Comparison of ENCODE assay signal across 1 cellular context in the genomic region with DNA sequence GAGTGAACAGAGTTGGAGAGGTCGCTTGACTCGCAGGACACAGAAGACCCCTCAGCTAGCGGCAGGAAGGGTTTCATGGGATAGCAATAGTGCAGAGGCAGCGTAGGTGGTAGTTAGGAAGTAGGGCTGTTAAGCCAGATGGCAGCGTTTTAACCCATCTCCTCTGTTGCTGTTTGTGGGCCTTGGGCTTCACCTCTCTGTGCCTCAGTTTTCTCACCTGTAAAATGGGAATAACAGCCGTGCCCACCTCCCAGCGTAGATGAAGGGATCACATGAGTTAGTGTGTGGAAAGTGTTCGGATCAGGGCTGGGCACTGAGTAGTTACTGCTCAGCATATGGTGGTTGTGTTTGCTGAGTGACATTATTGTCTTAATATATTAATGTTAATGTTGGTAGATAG.
TF ChIP-seq lines count a peak whose summit lies in the region.

No MANE protein-coding gene starts in this region.

TF ChIP-seq in endothelial cell of umbilical vein, 7 proteins besides CTCF, POLR2A, EP300 and RAD21 (continued from another document):
- no peak for TF ChIP-seq EZH2 (IDR thresholded peaks at IDR 0.05; ENCODE audit: borderline replicate concordance, low read depth, low read length, severe bottlenecking)
- no peak for TF ChIP-seq GATA2 (IDR thresholded peaks at IDR 0.05; ENCODE audit: insufficient read depth, insufficient read length, low read depth, low read length)
- TF ChIP-seq FOS (IDR thresholded peaks at IDR 0.05; ENCODE audit: borderline replicate concordance, insufficient read depth, low read length) = no peak
- no peak for TF ChIP-seq POLR2AphosphoS5 (IDR thresholded peaks at IDR 0.05; ENCODE audit: insufficient read depth, low read depth, low read length)
- no peak for TF ChIP-seq JUN (IDR thresholded peaks at IDR 0.05; ENCODE audit: borderline replicate concordance, insufficient read depth, insufficient read length, low read depth)
- TF ChIP-seq, protein P1, sequence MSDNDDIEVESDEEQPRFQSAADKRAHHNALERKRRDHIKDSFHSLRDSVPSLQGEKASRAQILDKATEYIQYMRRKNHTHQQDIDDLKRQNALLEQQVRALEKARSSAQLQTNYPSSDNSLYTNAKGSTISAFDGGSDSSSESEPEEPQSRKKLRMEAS (IDR thresholded peaks at IDR 0.05; ENCODE audit: insufficient read depth, insufficient read length) = no peak
